ENCODE assay signal across 8 cellular contexts in genomic region chr20:4814696-4815252, GRCh38. TPM values are rescaled to one million over a fixed set of nuclear protein-coding genes. Genes with fewer than 3 reads are reported as not detected.
DNase-seq lines count a peak whose midpoint lies in the region; ATAC-seq and TF ChIP-seq lines count a peak whose summit lies in the region.

No MANE protein-coding gene starts in this region.

- no peaks in the 10 kb centered on the region for H3K79me2 ChIP-seq in mesendoderm (ENCODE audit: control insufficient read depth, insufficient read depth, low read length)

- H3K4ac ChIP-seq in mesendoderm (ENCODE audit: low read depth, low read length) = no peak overlapping the region

- no peak for TF ChIP-seq CTCF in endothelial cell (IDR thresholded peaks at IDR 0.05; ENCODE audit: unreplicated experiment)

- no peak overlapping the region for H3K18ac ChIP-seq in mesendoderm (ENCODE audit: low read length)

- no peak overlapping the region for H2BK15ac ChIP-seq in mesendoderm (replicated peaks; ENCODE audit: low read depth)

- H4K5ac ChIP-seq in mesendoderm (ENCODE audit: low read length) = no peak overlapping the region

- H2AK5ac ChIP-seq in mesendoderm (ENCODE audit: low read length) = no peak overlapping the region

- H3K36me3 ChIP-seq in mesendoderm (ENCODE audit: control insufficient read depth, insufficient read depth, low read length) = no peaks in the 10 kb centered on the region

- H3K79me1 ChIP-seq in mesendoderm (ENCODE audit: low read length) = no peaks in the 10 kb centered on the region

- H4K8ac ChIP-seq in mesendoderm (ENCODE audit: low read depth, low read length) = no peak overlapping the region

- H3K9ac ChIP-seq in mesendoderm (ENCODE audit: low read length) = no peak overlapping the region

- no peak overlapping the region for H3K56ac ChIP-seq in mesendoderm (ENCODE audit: low read length)

- peaks cover 75% of the 10 kb centered on the region for H3K4me1 Mint-ChIP-seq in activated CD4-positive, alpha-beta T cell treated with anti-CD3 and anti-CD28 coated beads, Interleukin-2, amount 10 ng/mL, durations not matched to agents 7 days and 5 days
- H3K4me1 Mint-ChIP-seq in endothelial cell (ENCODE audit: unreplicated experiment) = peaks cover 80% of the 10 kb centered on the region

- no peaks in the 10 kb centered on the region for H3K4me1 ChIP-seq in mesendoderm (ENCODE audit: control insufficient read depth, low read depth, low read length)

- no peak overlapping the region for H2BK5ac ChIP-seq in mesendoderm (ENCODE audit: low read length)

- no peak overlapping the region for H3K23ac ChIP-seq in mesendoderm (ENCODE audit: low read length)

- no peaks in the 10 kb centered on the region for H3K27me3 ChIP-seq in mesendoderm (ENCODE audit: insufficient read depth, low read length, poor library complexity)

- peak overlapping the region; percentile 97 for H3K27ac Mint-ChIP-seq in activated CD4-positive, alpha-beta T cell treated with anti-CD3 and anti-CD28 coated beads, Interleukin-2, amount 10 ng/mL, durations not matched to agents 7 days and 5 days
- H3K27ac Mint-ChIP-seq in endothelial cell (ENCODE audit: unreplicated experiment) = peak overlapping the region; percentile 100

- POLR2A ChIA-PET in activated CD4-positive, alpha-beta T cell treated with anti-CD3 and anti-CD28 coated beads, Interleukin-2, amount 10 ng/mL, durations not matched to agents 7 days and 5 days (lab: Charles Lee) = interaction anchor here (0.6 to 1.2 kb wide), 4 partner anchors 19 to 94 kb away, joined by 3 to 6 read pairs (median 4); no protein-coding TSS in a partner anchor

- no peak overlapping the region for H3K27ac ChIP-seq in mesendoderm (ENCODE audit: low read depth, low read length)

- H2BK120ac ChIP-seq in mesendoderm (ENCODE audit: low read depth, low read length) = no peak overlapping the region

- WGBS in mesendoderm (ENCODE audit: extremely low coverage, insufficient coverage, low lambda C conversion rate) = no CpG with 5 or more reads among the region's 20 CpGs

- ATAC-seq in GM19372 (IDR thresholded peaks at IDR 0.05; ENCODE audit: low read depth, unreplicated experiment) (peak; percentile 49), HG03280 (IDR thresholded peaks at IDR 0.05; ENCODE audit: unreplicated experiment) (peak; percentile 51)

- no peaks in the 10 kb centered on the region for H3K27me3 Mint-ChIP-seq in activated CD4-positive, alpha-beta T cell treated with anti-CD3 and anti-CD28 coated beads, Interleukin-2, amount 10 ng/mL, durations not matched to agents 7 days and 5 days
- H3K27me3 Mint-ChIP-seq in endothelial cell (ENCODE audit: unreplicated experiment) = peaks cover 13% of the 10 kb centered on the region

- DNase-seq in activated CD4-positive, alpha-beta T cell treated with anti-CD3 and anti-CD28 coated beads, Interleukin-2, amount 10 ng/mL, durations not matched to agents 7 days and 5 days = peak; percentile 67
- DNase-seq in endothelial cell (ENCODE audit: low spot score) (no peak), ecto neural progenitor cell (ENCODE audit: low spot score) (no peak), COLO829 (ENCODE audit: low spot score) (no peak), mesendoderm (no peak)
- peak; percentile 61 for DNase-seq in stimulated activated CD4-positive, alpha-beta T cell treated with anti-CD3 and anti-CD28 coated beads, Interleukin-12 subunit alpha, Interleukin-12 subunit beta, amount 100 ng/mL, for 4 hours

- H3K4me3 Mint-ChIP-seq in activated CD4-positive, alpha-beta T cell treated with anti-CD3 and anti-CD28 coated beads, Interleukin-2, amount 10 ng/mL, durations not matched to agents 7 days and 5 days = peak overlapping the region; percentile 88
- H3K4me3 Mint-ChIP-seq in endothelial cell (ENCODE audit: unreplicated experiment) = peak overlapping the region; percentile 83

- peaks cover 79% of the 10 kb centered on the region for H3K36me3 Mint-ChIP-seq in activated CD4-positive, alpha-beta T cell treated with anti-CD3 and anti-CD28 coated beads, Interleukin-2, amount 10 ng/mL, durations not matched to agents 7 days and 5 days (ENCODE audit: low read depth)
- H3K36me3 Mint-ChIP-seq in endothelial cell (ENCODE audit: low read depth, unreplicated experiment) = peaks cover 64% of the 10 kb centered on the region

- no peak overlapping the region for H3K4me3 ChIP-seq in mesendoderm (ENCODE audit: low read length)

- CTCF ChIA-PET in activated CD4-positive, alpha-beta T cell treated with anti-CD3 and anti-CD28 coated beads, Interleukin-2, amount 10 ng/mL, durations not matched to agents 7 days and 5 days (lab: Charles Lee) = interaction anchor here (1.0 to 1.9 kb wide), 2 partner anchors 15 to 19 kb away, joined by 3 to 12 read pairs; no protein-coding TSS in a partner anchor

- no peaks in the 10 kb centered on the region for H3K9me3 Mint-ChIP-seq in activated CD4-positive, alpha-beta T cell treated with anti-CD3 and anti-CD28 coated beads, Interleukin-2, amount 10 ng/mL, durations not matched to agents 7 days and 5 days
- no peaks in the 10 kb centered on the region for H3K9me3 Mint-ChIP-seq in endothelial cell (ENCODE audit: unreplicated experiment)

- no peak overlapping the region for H3K4me2 ChIP-seq in mesendoderm (ENCODE audit: low read length)

RNA-seq across cellular contexts. Expression of gene RASSF2, which starts 8.6 kb away (rescaled TPM):
- 10 to 100 TPM; 61.6 to 70.5 TPM for total RNA-seq in activated CD4-positive, alpha-beta T cell treated with anti-CD3 and anti-CD28 coated beads, Interleukin-2, amount 10 ng/mL, durations not matched to agents 7 days and 5 days
- 229 TPM for total RNA-seq in endothelial cell (ENCODE audit: unreplicated experiment)
- 2.1 TPM for polyA plus RNA-seq in mesendoderm (2013, experiment 1 of 2)
- 2.3 TPM for polyA plus RNA-seq in mesendoderm (2013, experiment 2 of 2)

Comparison
In these comparisons a context has a peak if more than half of its experiments do, and no peak if none do; other contexts are left out.
1. DNase-seq: peak in activated CD4-positive, alpha-beta T cell treated with anti-CD3 and anti-CD28 coated beads, Interleukin-2, amount 10 ng/mL, durations not matched to agents 7 days and 5 days (single experiment) and stimulated activated CD4-positive, alpha-beta T cell treated with anti-CD3 and anti-CD28 coated beads, Interleukin-12 subunit alpha, Interleukin-12 subunit beta, amount 100 ng/mL, for 4 hours (single experiment); none in endothelial cell (single experiment), ecto neural progenitor cell (single experiment), COLO829 (single experiment) and mesendoderm (single experiment).